Comparison of ENCODE assay signal across 13 cellular contexts in genomic region chr1:109622895-109623294, GRCh38. TPM values are rescaled to one million over a fixed set of nuclear protein-coding genes. Genes with fewer than 3 reads are reported as not detected.
DNase-seq lines count a peak whose midpoint lies in the region; ATAC-seq and TF ChIP-seq lines count a peak whose summit lies in the region.
"Had no signal": no experiment of that assay in that cellular context is flagged by ENCODE, and none has a peak within 500 bp of the region (broad histone marks: within the 10 kb centered on the region; RNA-seq: fewer than 3 reads in every experiment).

No MANE protein-coding gene starts in this region.

- H3K4me3 Mint-ChIP-seq in CD14-positive monocyte (peak overlapping the region; percentile 92 to 97), HFFc6 (peak overlapping the region; percentile 95)
- peak overlapping the region; percentile 97 for H3K4me3 Mint-ChIP-seq in activated naive CD8-positive, alpha-beta T cell treated with anti-CD3 and anti-CD28 coated beads, Interleukin-2, amount 10 ng/mL, durations not matched to agents 7 days and 5 days
- H3K4me3 Mint-ChIP-seq in naive thymus-derived CD8-positive, alpha-beta T cell: peak overlapping the region; percentile 17 to 99 (median 97)

- in situ Hi-C loops in ACHN (cut with HindIII; ENCODE audit: low pct_ligation_motif_present, low pct_unique_long_range_greater_than_20kb, low sequenced_read_pairs): no loop called here

- peaks cover 0 to 2% (median 0%) of the 10 kb centered on the region in 7 donors for H3K9me3 Mint-ChIP-seq in CD14-positive monocyte
- no peaks in the 10 kb centered on the region for H3K9me3 Mint-ChIP-seq in HFFc6
- no peaks in the 10 kb centered on the region for H3K9me3 Mint-ChIP-seq in activated naive CD8-positive, alpha-beta T cell treated with anti-CD3 and anti-CD28 coated beads, Interleukin-2, amount 10 ng/mL, durations not matched to agents 7 days and 5 days
- H3K9me3 Mint-ChIP-seq in naive thymus-derived CD8-positive, alpha-beta T cell: no peaks in the 10 kb centered on the region

- ATAC-seq in activated naive CD8-positive, alpha-beta T cell treated with anti-CD3 and anti-CD28 coated beads, Interleukin-2, amount 10 ng/mL, durations not matched to agents 7 days and 5 days (ENCODE audit: low read depth): no peak
- no peak for ATAC-seq in naive thymus-derived CD8-positive, alpha-beta T cell
- ATAC-seq in HG03565 (IDR thresholded peaks at IDR 0.05; ENCODE audit: unreplicated experiment) (no peak), HG02885 (IDR thresholded peaks at IDR 0.05; ENCODE audit: poor library complexity, unreplicated experiment) (no peak)
- ATAC-seq: PC-3 had no signal

- H3K4me1 Mint-ChIP-seq in CD14-positive monocyte (peaks cover 51% of the 10 kb centered on the region), HFFc6 (ENCODE audit: low read depth) (peaks cover 53% of the 10 kb centered on the region)
- peaks cover 52% of the 10 kb centered on the region for H3K4me1 Mint-ChIP-seq in activated naive CD8-positive, alpha-beta T cell treated with anti-CD3 and anti-CD28 coated beads, Interleukin-2, amount 10 ng/mL, durations not matched to agents 7 days and 5 days
- H3K4me1 Mint-ChIP-seq in naive thymus-derived CD8-positive, alpha-beta T cell: peaks cover 43 to 75% (median 58%) of the 10 kb centered on the region in 4 donors

- TF ChIP-seq CTCF in CD14-positive monocyte (IDR thresholded peaks at IDR 0.05): no peak
- TF ChIP-seq CTCF in HFFc6 (IDR thresholded peaks at IDR 0.05): no peak

- H3K27ac Mint-ChIP-seq in CD14-positive monocyte (peak overlapping the region; percentile 89 to 100 (median 99)), HFFc6 (peak overlapping the region; percentile 100; the same call in 1 of the 2 replicates)
- H3K27ac Mint-ChIP-seq in activated naive CD8-positive, alpha-beta T cell treated with anti-CD3 and anti-CD28 coated beads, Interleukin-2, amount 10 ng/mL, durations not matched to agents 7 days and 5 days: peak overlapping the region; percentile 98
- H3K27ac Mint-ChIP-seq in naive thymus-derived CD8-positive, alpha-beta T cell: peak overlapping the region; percentile 90 to 99 (median 98)

- intact Hi-C loops in CD14-positive monocyte (cut with micrococcal nuclease): loop anchor here in 1 of 2 donors (5.0 kb wide), 1 partner anchor 76 kb away; the partner anchor contains the start of gene GNAI3

- H3K27me3 Mint-ChIP-seq in CD14-positive monocyte (ENCODE audit: low read depth in 3 of 3) (peaks cover 0 to 3% (median 2%) of the 10 kb centered on the region in 3 donors), HFFc6 (ENCODE audit: insufficient read depth) (peaks cover 4% of the 10 kb centered on the region)
- H3K27me3 Mint-ChIP-seq in activated naive CD8-positive, alpha-beta T cell treated with anti-CD3 and anti-CD28 coated beads, Interleukin-2, amount 10 ng/mL, durations not matched to agents 7 days and 5 days: no peaks in the 10 kb centered on the region
- H3K27me3 Mint-ChIP-seq in naive thymus-derived CD8-positive, alpha-beta T cell: no peaks in the 10 kb centered on the region

- DNase-seq in CD14-positive monocyte (ENCODE audit: low spot score) (no peak), HFFc6 (no peak), Ammon's horn (ENCODE audit: low spot score) (no peak), ACHN (no peak)
- no peak for DNase-seq in activated naive CD8-positive, alpha-beta T cell treated with anti-CD3 and anti-CD28 coated beads, Interleukin-2, amount 10 ng/mL, durations not matched to agents 7 days and 5 days
- no peak for DNase-seq in naive thymus-derived CD8-positive, alpha-beta T cell
- DNase-seq: activated CD4-positive, CD25-positive, alpha-beta regulatory T cell; DMS153; NCI-H1694 treated with DMSO at 0.1 percent for 48 hours; PC-3 had no signal

- H3K36me3 Mint-ChIP-seq in CD14-positive monocyte (peaks cover 33 to 50% of the 10 kb centered on the region in 2 donors), HFFc6 (ENCODE audit: low read depth) (peaks cover 18% of the 10 kb centered on the region)
- H3K36me3 Mint-ChIP-seq in activated naive CD8-positive, alpha-beta T cell treated with anti-CD3 and anti-CD28 coated beads, Interleukin-2, amount 10 ng/mL, durations not matched to agents 7 days and 5 days: peaks cover 20% of the 10 kb centered on the region
- peaks cover 0 to 18% (median 8%) of the 10 kb centered on the region in 3 donors for H3K36me3 Mint-ChIP-seq in naive thymus-derived CD8-positive, alpha-beta T cell

- POLR2A ChIA-PET in activated naive CD8-positive, alpha-beta T cell treated with anti-CD3 and anti-CD28 coated beads, Interleukin-2, amount 10 ng/mL, durations not matched to agents 7 days and 5 days (lab: Charles Lee): interaction anchor here (1.8 kb wide), 1 partner anchor 74 kb away, joined by 8 read pairs; the partner anchor contains the start of gene GNAI3
- POLR2A ChIA-PET in naive thymus-derived CD8-positive, alpha-beta T cell (lab: Charles Lee): interaction anchor here (1.0 to 2.7 kb wide), 3 partner anchors 74 to 151 kb away, joined by 3 to 8 read pairs (median 7); partner anchors contain the start of gene GNAI3

RNA-seq across cellular contexts. Expression of gene AMPD2, which starts 3.3 kb away (rescaled TPM):
- 100 to 1,000 TPM in 1 of 2 donors, 10 to 100 TPM in 1; 75.0 to 117 TPM for polyA plus RNA-seq in CD14-positive monocyte
- 100 to 1,000 TPM; 127 to 172 (median 139) TPM for total RNA-seq in HFFc6 (2021; fragmentation: NEBNext Ultra II Directional; extraction: Animal tissue kit (Norgen Biotek cat#: 25700))
- total RNA-seq in activated naive CD8-positive, alpha-beta T cell treated with anti-CD3 and anti-CD28 coated beads, Interleukin-2, amount 10 ng/mL, durations not matched to agents 7 days and 5 days: 100 to 1,000 TPM; 114 to 122 TPM
- total RNA-seq in naive thymus-derived CD8-positive, alpha-beta T cell: 10 to 100 TPM; 71.1 to 76.0 TPM
- 10 to 100 TPM; 21.9 to 33.9 (median 24.4) TPM for polyA plus RNA-seq in naive thymus-derived CD8-positive, alpha-beta T cell

RNA-seq across cellular contexts. Expression of gene GNAT2, which starts 3.5 kb away (rescaled TPM):
- polyA plus RNA-seq in CD14-positive monocyte: not detected
- under 1 TPM in 3 of 6 experiments, not detected in 3; 0.11 to 0.40 (median 0.34) TPM for total RNA-seq in HFFc6 (2021; fragmentation: NEBNext Ultra II Directional; extraction: Animal tissue kit (Norgen Biotek cat#: 25700))
- under 1 TPM in 1 of 2 experiments, not detected in 1; 0.22 TPM for total RNA-seq in activated naive CD8-positive, alpha-beta T cell treated with anti-CD3 and anti-CD28 coated beads, Interleukin-2, amount 10 ng/mL, durations not matched to agents 7 days and 5 days
- not detected for total RNA-seq in naive thymus-derived CD8-positive, alpha-beta T cell
- polyA plus RNA-seq in naive thymus-derived CD8-positive, alpha-beta T cell: not detected
- total RNA-seq: HT-29 had no signal

RNA-seq across cellular contexts. Expression of gene GSTM4, which starts 33.0 kb away (rescaled TPM):
- polyA plus RNA-seq in CD14-positive monocyte: 10 to 100 TPM; 11.9 to 15.9 TPM
- 10 to 100 TPM; 16.0 to 27.1 (median 24.8) TPM for total RNA-seq in HFFc6 (2021; fragmentation: NEBNext Ultra II Directional; extraction: Animal tissue kit (Norgen Biotek cat#: 25700))
- 1 to 10 TPM; 5.3 to 5.9 TPM for total RNA-seq in activated naive CD8-positive, alpha-beta T cell treated with anti-CD3 and anti-CD28 coated beads, Interleukin-2, amount 10 ng/mL, durations not matched to agents 7 days and 5 days
- 1 to 10 TPM; 2.5 to 3.8 TPM for total RNA-seq in naive thymus-derived CD8-positive, alpha-beta T cell
- polyA plus RNA-seq in naive thymus-derived CD8-positive, alpha-beta T cell: 10 to 100 TPM in 2 of 3 donors, 1 to 10 TPM in 1; 8.6 to 17.4 (median 17.3) TPM

RNA-seq across cellular contexts. Expression of gene GSTM2, which starts 45.0 kb away (rescaled TPM):
- polyA plus RNA-seq in CD14-positive monocyte: 1 to 10 TPM; 1.5 to 6.3 TPM
- total RNA-seq in HFFc6 (2021; fragmentation: NEBNext Ultra II Directional; extraction: Animal tissue kit (Norgen Biotek cat#: 25700)): 10 to 100 TPM; 32.4 to 53.4 (median 46.1) TPM
- 10 to 100 TPM; 16.8 to 17.3 TPM for total RNA-seq in activated naive CD8-positive, alpha-beta T cell treated with anti-CD3 and anti-CD28 coated beads, Interleukin-2, amount 10 ng/mL, durations not matched to agents 7 days and 5 days
- 10 to 100 TPM; 70.7 to 75.9 TPM for total RNA-seq in naive thymus-derived CD8-positive, alpha-beta T cell
- 10 to 100 TPM; 20.8 to 51.7 (median 40.7) TPM for polyA plus RNA-seq in naive thymus-derived CD8-positive, alpha-beta T cell
- total RNA-seq: HT-29 had no signal
